ENCODE assay signal across 13 cellular contexts in the genomic region with DNA sequence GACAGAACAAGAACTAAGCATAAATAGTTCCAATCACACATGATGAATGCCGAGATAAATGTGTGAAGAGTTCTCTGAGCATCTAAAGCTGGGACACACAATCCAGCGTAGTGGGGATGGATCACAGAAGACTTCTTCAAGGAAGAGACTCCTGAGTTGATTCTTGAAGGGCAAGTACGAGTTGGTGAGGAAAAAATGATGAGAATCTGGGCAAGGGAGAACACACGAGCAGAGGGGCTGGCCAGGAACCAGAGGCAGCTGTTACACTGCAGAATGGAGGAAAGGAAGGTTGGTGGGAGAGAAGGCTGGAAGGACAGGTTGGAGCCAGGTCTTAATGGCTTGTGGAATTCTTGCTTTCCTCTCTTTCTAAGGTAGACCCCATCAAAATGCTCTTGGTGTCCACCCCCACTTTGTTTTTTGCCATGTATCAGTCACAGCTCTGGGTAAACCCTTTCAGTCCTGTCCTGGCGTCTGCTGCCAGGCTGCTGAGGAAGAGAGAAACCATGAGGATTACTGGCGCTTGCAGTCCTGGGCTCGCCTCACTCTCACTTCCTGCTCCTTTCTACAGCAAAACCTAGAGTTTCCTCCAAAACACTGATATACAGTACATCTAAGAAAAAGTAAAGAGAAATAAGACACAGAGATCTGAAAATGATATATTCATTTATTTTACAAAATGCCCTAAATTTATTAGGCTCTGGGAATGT.
DNase-seq lines count a peak whose midpoint lies in the region; ATAC-seq and TF ChIP-seq lines count a peak whose summit lies in the region.
"Had no signal": no experiment of that assay in that cellular context is flagged by ENCODE, and none has a peak within 500 bp of the region (broad histone marks: within the 10 kb centered on the region; RNA-seq: fewer than 3 reads in every experiment).

No MANE protein-coding gene starts in this region.

- H3K4me3 ChIP-seq in heart left ventricle (no peak overlapping the region), H7 (ENCODE audit: insufficient read depth, low read depth, low read length) (no peak overlapping the region)
- H3K4me3 ChIP-seq: dorsolateral prefrontal cortex had no signal

- H3K9me3 ChIP-seq in heart left ventricle = no peaks in the 10 kb centered on the region

- TF ChIP-seq POLR2A in heart left ventricle (IDR thresholded peaks at IDR 0.05) = no peak

- ATAC-seq in GM19372 (IDR thresholded peaks at IDR 0.05; ENCODE audit: low read depth, unreplicated experiment) = peak; percentile 66
- peak; percentile 84 for ATAC-seq in HG02852 (IDR thresholded peaks at IDR 0.05; ENCODE audit: unreplicated experiment)
- peak; percentile 65 for ATAC-seq in HG03575 (IDR thresholded peaks at IDR 0.05; ENCODE audit: extremely low read depth, insufficient number of reproducible peaks, low FRiP score, unreplicated experiment)
- ATAC-seq in heart left ventricle = no peak

- 75 to 84% (median 82%) methylated on average over 7 of the region's 7 CpGs for WGBS in heart left ventricle, 4 donors

- POLR2A ChIA-PET in GM10248 (lab: Yijun Ruan, JAX) = no interaction called here

- H3K36me3 ChIP-seq in heart left ventricle (peaks cover 0 to 36% (median 10%) of the 10 kb centered on the region in 9 donors), H7 (replicated peaks; ENCODE audit: control insufficient read depth, insufficient read depth, low read length) (no peaks in the 10 kb centered on the region)

- CTCF ChIA-PET in GM10248 (lab: Yijun Ruan, JAX) = interaction anchor here (1.4 to 1.5 kb wide), 2 partner anchors 10 to 35 kb away, joined by 3 read pairs; no protein-coding TSS in a partner anchor

- H3K27me3 ChIP-seq in heart left ventricle = no peaks in the 10 kb centered on the region
- no peaks in the 10 kb centered on the region for H3K27me3 ChIP-seq in H7 (ENCODE audit: control insufficient read depth, insufficient read depth, low read length)
- H3K27me3 ChIP-seq: dorsolateral prefrontal cortex had no signal

- no peak for TF ChIP-seq CTCF in GM10248 (IDR thresholded peaks at IDR 0.05; ENCODE audit: control extremely low read depth, extremely low read depth, low read depth, missing control alignments)
- no peak for TF ChIP-seq CTCF in heart left ventricle (IDR thresholded peaks at IDR 0.05)

- peaks cover 0 to 16% (median 0%) of the 10 kb centered on the region in 12 donors for H3K4me1 ChIP-seq in heart left ventricle

- no peak overlapping the region for H3K27ac ChIP-seq in heart left ventricle
- H3K27ac ChIP-seq: dorsolateral prefrontal cortex had no signal

- intact Hi-C loops in heart left ventricle (cut with DNase I) = no loop called here

- DNase-seq in GM10248 (ENCODE audit: extremely low spot score) (peak; percentile 20), heart left ventricle (no peak), H7 (no peak)
- DNase-seq in activated CD4-positive, CD25-positive, alpha-beta regulatory T cell treated with anti-CD3 and anti-CD28 coated beads, Interleukin-2, amount 50 U/mL, for 72 hours = no peak
- no peak for DNase-seq in activated CD4-positive, alpha-beta T cell treated with anti-CD3 and anti-CD28 coated beads for 1 hour
- DNase-seq: dorsolateral prefrontal cortex; IMR-90; NCI-H82; stimulated activated CD4-positive, alpha-beta T cell treated with anti-CD3 and anti-CD28 coated beads, Interleukin-12 subunit alpha, Interleukin-12 subunit beta, amount 100 ng/mL, for 4 hours; T-helper 9 cell had no signal

Comparison
In these comparisons a context has a peak if more than half of its experiments do, and no peak if none do; other contexts are left out.
1. ATAC-seq: peak in GM19372 (single experiment), HG02852 (single experiment) and HG03575 (single experiment); none in heart left ventricle (0 of 4).